Comparison of ENCODE assay signal across 8 cellular contexts in genomic region chr5:43631182-43631910, GRCh38. TPM values are rescaled to one million over a fixed set of nuclear protein-coding genes. Genes with fewer than 3 reads are reported as not detected.
DNase-seq lines count a peak whose midpoint lies in the region; ATAC-seq and TF ChIP-seq lines count a peak whose summit lies in the region.

No MANE protein-coding gene starts in this region.

- no peak for TF ChIP-seq POLR2A in transverse colon (IDR thresholded peaks at IDR 0.05)

- H3K4me1 ChIP-seq in transverse colon = peaks cover 0 to 6% (median 3%) of the 10 kb centered on the region in 4 donors

- no peak overlapping the region for H3K4me3 ChIP-seq in transverse colon

- peak; percentile 73 for ATAC-seq in GM19455 (IDR thresholded peaks at IDR 0.05; ENCODE audit: unreplicated experiment)
- peak; percentile 85 for ATAC-seq in HG03457 (IDR thresholded peaks at IDR 0.05; ENCODE audit: unreplicated experiment)
- ATAC-seq in activated B cell treated with CpG ODN at 0.5 μM for 24 hours (ENCODE audit: low read depth) = peak; percentile 76

- intact Hi-C loops in activated B cell treated with CpG ODN at 0.5 μM for 24 hours (cut with micrococcal nuclease) (loop anchor here (1.0 to 5.0 kb wide), 2 partner anchors 701 to 1143 kb away; no protein-coding TSS in a partner anchor), transverse colon (cut with DNase I; ENCODE audit: low total_unique reads) (no loop called here)

- DNase-seq in DMS 273 treated with DMSO at 0.1 percent for 48 hours (lab: John Stamatoyannopoulos, UW) (peak; percentile 90), NCI-H345 (lab: John Stamatoyannopoulos, UW) (peak; percentile 45), activated B cell treated with CpG ODN at 0.5 μM for 24 hours (peak; percentile 14), endothelial cell (ENCODE audit: low spot score) (peak; percentile 54), mesothelial cell of epicardium (ENCODE audit: low spot score in 2 of 2, unreplicated experiment in 2 of 2) (no peak), transverse colon (peak; percentile 19)

- in situ Hi-C loops in transverse colon (cut with MboI; ENCODE audit: low pct_ligation_motif_present in 1 of 4, low pct_unique_long_range_greater_than_20kb in 1 of 4, low sequenced_read_pairs in 3 of 4) = no loop called here

- no peaks in the 10 kb centered on the region for H3K4me1 Mint-ChIP-seq in activated B cell treated with CpG ODN at 0.5 μM for 24 hours
- H3K4me1 Mint-ChIP-seq in endothelial cell (ENCODE audit: unreplicated experiment) = no peaks in the 10 kb centered on the region
- peaks cover 23% of the 10 kb centered on the region for H3K4me1 Mint-ChIP-seq in mesothelial cell of epicardium

- H3K36me3 ChIP-seq in transverse colon = peaks cover 0 to 15% (median 4%) of the 10 kb centered on the region in 4 donors

- TF ChIP-seq CTCF in activated B cell treated with CpG ODN at 0.5 μM for 24 hours (IDR thresholded peaks at IDR 0.05) (no peak), endothelial cell (IDR thresholded peaks at IDR 0.05; ENCODE audit: unreplicated experiment) (peak; percentile 56), mesothelial cell of epicardium (IDR thresholded peaks at IDR 0.05; ENCODE audit: unreplicated experiment) (peak; percentile 52), transverse colon (IDR thresholded peaks at IDR 0.05) (peak; percentile 42 to 63 (median 54))

- WGBS in transverse colon (ENCODE audit: low coverage in 1 of 2), 2 donors = 60 to 64% methylated on average over 4 to 5 of the region's 5 CpGs

- H3K4me3 Mint-ChIP-seq in activated B cell treated with CpG ODN at 0.5 μM for 24 hours (no peak overlapping the region), endothelial cell (ENCODE audit: unreplicated experiment) (no peak overlapping the region), mesothelial cell of epicardium (no peak overlapping the region)

- no peak for TF ChIP-seq EP300 in transverse colon (IDR thresholded peaks at IDR 0.05; ENCODE audit: low read depth)

- no peaks in the 10 kb centered on the region for H3K9me3 ChIP-seq in transverse colon

- POLR2A ChIA-PET in activated B cell treated with CpG ODN at 0.5 μM for 24 hours (lab: Charles Lee) = interaction anchor here (0.6 to 1.2 kb wide), 6 partner anchors 27 to 148 kb away, joined by 3 to 6 read pairs (median 3); partner anchors contain the start of genes NNT and TMEM267

- CTCF ChIA-PET in activated B cell treated with CpG ODN at 0.5 μM for 24 hours (lab: Charles Lee) = interaction anchor here (0.7 to 2.1 kb wide), 14 partner anchors 9 to 1143 kb away, joined by 3 to 11 read pairs (median 4); partner anchors contain the start of gene NNT

- H3K27ac ChIP-seq in transverse colon = peak overlapping the region in 3 of 4 donors; percentile 3 to 22 (median 4)

- peaks cover 72% of the 10 kb centered on the region for H3K36me3 Mint-ChIP-seq in activated B cell treated with CpG ODN at 0.5 μM for 24 hours (ENCODE audit: low read depth)
- no peaks in the 10 kb centered on the region for H3K36me3 Mint-ChIP-seq in endothelial cell (ENCODE audit: low read depth, unreplicated experiment)
- H3K36me3 Mint-ChIP-seq in mesothelial cell of epicardium = peaks cover 18% of the 10 kb centered on the region

- H3K27me3 Mint-ChIP-seq in activated B cell treated with CpG ODN at 0.5 μM for 24 hours = no peaks in the 10 kb centered on the region
- peaks cover 3% of the 10 kb centered on the region for H3K27me3 Mint-ChIP-seq in endothelial cell (ENCODE audit: unreplicated experiment)
- H3K27me3 Mint-ChIP-seq in mesothelial cell of epicardium (ENCODE audit: low read depth) = no peaks in the 10 kb centered on the region

- no peaks in the 10 kb centered on the region for H3K27me3 ChIP-seq in transverse colon

- H3K27ac Mint-ChIP-seq in activated B cell treated with CpG ODN at 0.5 μM for 24 hours (no peak overlapping the region), endothelial cell (ENCODE audit: unreplicated experiment) (no peak overlapping the region), mesothelial cell of epicardium (peak overlapping the region; percentile 49)

- H3K9me3 Mint-ChIP-seq in activated B cell treated with CpG ODN at 0.5 μM for 24 hours (no peaks in the 10 kb centered on the region), endothelial cell (ENCODE audit: unreplicated experiment) (no peaks in the 10 kb centered on the region), mesothelial cell of epicardium (no peaks in the 10 kb centered on the region)

RNA-seq across cellular contexts. Expression of gene NNT, which starts 28.4 kb away (rescaled TPM):
- 59.0 and 63.0 TPM in 2 replicates for total RNA-seq in activated B cell treated with CpG ODN at 0.5 μM for 24 hours
- 21.7 TPM for total RNA-seq in endothelial cell (ENCODE audit: unreplicated experiment)
- 65.7 to 68.7 TPM (median 66.0 TPM) in 3 replicates for total RNA-seq in mesothelial cell of epicardium
- 10 to 100 TPM; 21.9 to 93.0 (median 48.8) TPM for total RNA-seq in transverse colon

Comparison
In these comparisons a context has a peak if more than half of its experiments do, and no peak if none do; other contexts are left out.
1. DNase-seq: peak in DMS 273 treated with DMSO at 0.1 percent for 48 hours (single experiment), NCI-H345 (single experiment), activated B cell treated with CpG ODN at 0.5 μM for 24 hours (single experiment), endothelial cell (single experiment) and transverse colon (single experiment); none in mesothelial cell of epicardium (0 of 2).
2. Peak in every context shown above with its lines, with median percentiles within 50 percentile points of each other: ATAC-seq.